ENCODE assay signal across 1 cellular context in the genomic region with DNA sequence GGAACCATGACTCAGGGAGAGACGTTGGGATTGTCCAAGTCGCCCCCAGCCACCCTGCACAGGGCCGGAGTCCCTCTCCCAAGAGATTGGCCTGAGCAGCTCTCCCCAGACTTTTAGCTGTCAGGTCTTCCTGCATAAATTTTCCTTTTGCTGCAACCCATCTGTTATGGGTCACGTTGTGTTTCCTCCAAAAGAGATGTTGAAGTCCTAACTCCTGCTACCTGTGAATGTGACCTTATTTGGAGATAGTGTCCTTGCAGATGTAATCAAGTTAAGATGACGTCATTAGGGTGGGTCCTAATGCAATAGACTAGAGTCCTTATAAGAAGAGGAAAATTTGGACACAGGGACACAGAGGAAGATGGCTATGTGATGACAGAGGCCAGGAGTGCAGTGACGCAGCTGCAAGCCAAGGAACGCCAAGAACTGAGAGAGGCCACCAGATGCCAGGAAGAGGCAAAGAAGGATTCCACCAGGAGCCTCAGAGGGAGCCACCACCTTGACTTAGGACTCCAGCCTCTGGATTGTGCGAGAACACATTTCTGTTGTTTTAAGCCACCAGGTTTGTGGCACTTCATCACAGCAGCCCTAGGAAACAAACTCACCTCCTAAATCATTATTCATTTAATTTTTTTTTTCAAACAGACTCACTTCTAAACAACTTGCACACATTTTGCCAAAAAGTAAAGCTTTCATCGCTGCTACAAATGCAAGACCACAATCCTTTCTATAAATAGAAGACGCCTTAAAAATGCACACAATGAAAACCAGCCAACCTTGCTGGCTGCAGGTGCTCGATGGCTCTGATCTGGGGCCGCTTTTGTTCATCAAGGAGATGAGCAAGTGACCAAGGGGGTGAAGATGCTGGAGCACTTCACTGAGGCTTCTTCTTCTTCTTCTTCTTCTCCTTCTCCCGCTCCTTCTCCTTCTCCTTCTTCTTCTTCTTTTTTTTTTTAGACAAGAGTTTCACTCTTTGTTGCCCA.
TF ChIP-seq lines count a peak whose summit lies in the region.

No MANE protein-coding gene starts in this region.

TF ChIP-seq in HepG2, 621 proteins besides CTCF, POLR2A, EP300 and RAD21:
- TF ChIP-seq CEBPB (IDR thresholded peaks at IDR 0.05; ENCODE audit: borderline replicate concordance, low read depth, low read length) (no peak), ATF7 (IDR thresholded peaks at IDR 0.05) (peak; percentile 100), ATF7 (CRISPR knock-in tag; IDR thresholded peaks at IDR 0.05) (no peak), CREB1 (IDR thresholded peaks at IDR 0.05) (peak; percentile 96), CREB1 (CRISPR knock-in tag; IDR thresholded peaks at IDR 0.05) (no peak)
TF ChIP-seq in HepG2: peak in this region for 2.
